In the genomic region with DNA sequence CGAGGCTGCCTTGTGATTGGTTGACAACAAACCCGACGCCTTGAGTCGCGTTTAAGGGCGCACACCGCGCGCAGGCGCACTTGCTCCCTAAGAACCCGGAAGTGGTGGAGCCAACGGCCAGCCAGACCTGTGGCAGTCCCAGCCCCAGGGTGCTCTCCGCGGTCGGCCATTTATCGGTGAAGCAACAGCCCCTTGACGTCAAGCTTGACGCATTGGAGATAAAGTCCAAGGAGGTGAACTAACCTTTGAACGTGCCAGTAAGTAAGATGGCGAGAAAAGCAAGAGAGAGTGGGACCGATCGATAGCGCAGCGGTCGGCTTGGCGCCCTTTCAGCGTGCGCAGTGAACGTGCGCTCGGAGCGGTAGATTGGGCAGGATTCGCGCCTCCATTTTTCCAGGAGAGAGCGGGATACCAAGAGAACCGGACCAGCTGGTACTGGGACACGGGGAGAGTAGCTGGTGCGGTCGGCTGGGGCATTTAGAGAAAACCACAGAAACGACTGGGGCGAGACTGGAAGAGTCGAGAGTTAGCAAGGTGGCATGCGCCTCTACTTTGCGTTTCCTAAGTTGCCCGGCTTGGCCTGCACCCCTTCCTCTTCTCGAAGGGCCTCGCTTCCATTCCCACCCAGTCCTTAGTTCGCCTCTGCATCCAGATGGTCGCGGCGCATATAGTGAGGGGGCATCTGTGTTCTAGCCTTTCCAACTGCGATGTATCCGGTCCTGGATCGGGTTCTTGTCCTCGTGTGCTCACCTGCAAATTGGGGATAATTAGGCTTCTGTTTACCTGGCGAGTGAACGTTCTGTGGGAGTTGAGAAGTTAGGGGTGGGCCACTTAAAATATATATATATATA, we compare ENCODE assay signal across 8 cellular contexts. TPM values are rescaled to one million over a fixed set of nuclear protein-coding genes. Genes with fewer than 3 reads are reported as not detected.
DNase-seq lines count a peak whose midpoint lies in the region; ATAC-seq and TF ChIP-seq lines count a peak whose summit lies in the region.

A gene (plus strand): TSS at position 364 of the 851 bp plus-strand sequence. CDS start 2,908 bp downstream, outside the sequence.

- DNase-seq in CD14-positive monocyte (ENCODE audit: low spot score) (peak; percentile 100), NCI-H82 treated with DMSO at 0.1 percent for 48 hours (lab: John Stamatoyannopoulos, UW; ENCODE audit: unreplicated experiment) (peak; percentile 92), right lobe of liver (peak; percentile 100)
- peak; percentile 100 for DNase-seq in activated CD4-positive, alpha-beta memory T cell treated with anti-CD3 and anti-CD28 coated beads for 36 hours
- DNase-seq in stimulated activated CD4-positive, alpha-beta T cell treated with anti-CD3 and anti-CD28 coated beads, Interleukin-4, amount 100 ng/mL, for 48 hours (ENCODE audit: low read depth in 2 of 2), result peak; percentile 97 to 99

- H3K27ac ChIP-seq in duodenal mucosa (ENCODE audit: low read depth, low read length) (peak within 1 kb of the TSS; percentile 71), right lobe of liver (peak within 1 kb of the TSS; percentile 92 to 93 (median 93))

- POLR2A ChIA-PET in activated CD4-positive, alpha-beta memory T cell treated with anti-CD3 and anti-CD28 coated beads for 36 hours (lab: Charles Lee), result interaction anchor here (0.8 to 2.5 kb wide), 9 partner anchors 13 to 997 kb away, joined by 3 to 27 read pairs (median 5); a partner anchor contains a TSS

- H3K36me3 ChIP-seq in duodenal mucosa (ENCODE audit: control insufficient read depth in 1 of 2, insufficient read depth in 2 of 2, low read length in 2 of 2), result peaks cover 17 to 36% of the 10 kb centered on the region in 2 donors
- peaks cover 0 to 25% (median 7%) of the 10 kb centered on the region in 4 donors for H3K36me3 ChIP-seq in right lobe of liver

- TF ChIP-seq POLR2A in right lobe of liver (IDR thresholded peaks at IDR 0.05), result no peak

- H3K27me3 ChIP-seq in duodenal mucosa (ENCODE audit: control insufficient read depth in 1 of 2, insufficient read depth in 2 of 2, low read length in 2 of 2) (no peaks in the 10 kb centered on the region), right lobe of liver (no peaks in the 10 kb centered on the region)

- H3K9me3 Mint-ChIP-seq in CD14-positive monocyte, result no peaks in the 10 kb centered on the region
- H3K9me3 Mint-ChIP-seq in activated CD4-positive, alpha-beta memory T cell treated with anti-CD3 and anti-CD28 coated beads for 36 hours, result no peaks in the 10 kb centered on the region

- CTCF ChIA-PET in activated CD4-positive, alpha-beta memory T cell treated with anti-CD3 and anti-CD28 coated beads for 36 hours (lab: Charles Lee), result interaction anchor here (0.6 to 3.2 kb wide), 9 partner anchors 9 to 121 kb away, joined by 3 to 9 read pairs (median 4); a partner anchor contains a TSS

- peaks cover 26% of the 10 kb centered on the region for H3K4me1 Mint-ChIP-seq in CD14-positive monocyte
- H3K4me1 Mint-ChIP-seq in activated CD4-positive, alpha-beta memory T cell treated with anti-CD3 and anti-CD28 coated beads for 36 hours (ENCODE audit: low read depth), result peaks cover 36% of the 10 kb centered on the region

- peak; percentile 88 for ATAC-seq in GM19438 (IDR thresholded peaks at IDR 0.05; ENCODE audit: low read depth, unreplicated experiment)
- ATAC-seq in HG03575 (IDR thresholded peaks at IDR 0.05; ENCODE audit: extremely low read depth, insufficient number of reproducible peaks, low FRiP score, unreplicated experiment), result peak; percentile 87
- peak; percentile 95 to 96 (median 96) for ATAC-seq in right lobe of liver

- 1% methylated on average over 20 of the region's 57 CpGs for WGBS in right lobe of liver (ENCODE audit: insufficient coverage, low coverage, low lambda C conversion rate, missing lambda C conversion rate)

- peak within 1 kb of the TSS in 5 of 7 donors; percentile 22 to 90 (median 75) for H3K27ac Mint-ChIP-seq in CD14-positive monocyte
- H3K27ac Mint-ChIP-seq in activated CD4-positive, alpha-beta memory T cell treated with anti-CD3 and anti-CD28 coated beads for 36 hours, result no peak within 1 kb of the TSS

- H3K9me3 ChIP-seq in duodenal mucosa (ENCODE audit: control insufficient read depth in 1 of 2, low read length in 2 of 2) (no peaks in the 10 kb centered on the region), right lobe of liver (no peaks in the 10 kb centered on the region)

- intact Hi-C loops in CD14-positive monocyte (cut with micrococcal nuclease), result loop anchor here (5.0 kb wide), 2 partner anchors 35 to 75 kb away; a partner anchor contains a TSS
- intact Hi-C loops in activated CD4-positive, alpha-beta memory T cell treated with anti-CD3 and anti-CD28 coated beads for 36 hours (cut with micrococcal nuclease), result loop anchor here (1.0 to 2.0 kb wide), 7 partner anchors 8 to 958 kb away; a partner anchor contains a TSS
- intact Hi-C loops in right lobe of liver (cut with DNase I), result no loop called here

- no peaks in the 10 kb centered on the region for H3K27me3 Mint-ChIP-seq in CD14-positive monocyte (ENCODE audit: low read depth in 3 of 3)
- no peaks in the 10 kb centered on the region for H3K27me3 Mint-ChIP-seq in activated CD4-positive, alpha-beta memory T cell treated with anti-CD3 and anti-CD28 coated beads for 36 hours

- H3K4me3 ChIP-seq in duodenal mucosa (ENCODE audit: low read depth in 1 of 2, low read length in 2 of 2) (peak within 1 kb of the TSS; percentile 95 to 97), right lobe of liver (peak within 1 kb of the TSS; percentile 71 to 75 (median 75))

- peaks cover 41 to 45% of the 10 kb centered on the region in 2 donors for H3K36me3 Mint-ChIP-seq in CD14-positive monocyte
- H3K36me3 Mint-ChIP-seq in activated CD4-positive, alpha-beta memory T cell treated with anti-CD3 and anti-CD28 coated beads for 36 hours, result peaks cover 61% of the 10 kb centered on the region

- H3K4me1 ChIP-seq in duodenal mucosa (ENCODE audit: control insufficient read depth in 1 of 2, insufficient read depth in 2 of 2, low read length in 2 of 2), result peaks cover 20 to 22% of the 10 kb centered on the region in 2 donors
- H3K4me1 ChIP-seq in right lobe of liver, result peaks cover 0 to 12% (median 0%) of the 10 kb centered on the region in 4 donors

- TF ChIP-seq CTCF in CD14-positive monocyte (IDR thresholded peaks at IDR 0.05) (no peak), right lobe of liver (IDR thresholded peaks at IDR 0.05) (no peak)

- no peak within 1 kb of the TSS for H3K4me3 Mint-ChIP-seq in CD14-positive monocyte
- H3K4me3 Mint-ChIP-seq in activated CD4-positive, alpha-beta memory T cell treated with anti-CD3 and anti-CD28 coated beads for 36 hours, result no peak within 1 kb of the TSS

- peak within 1 kb of the TSS; percentile 83 to 94 for H3K9ac ChIP-seq in duodenal mucosa (ENCODE audit: low read depth in 1 of 2, low read length in 2 of 2)

RNA-seq across cellular contexts. Expression of the gene that starts here (rescaled TPM):
- polyA plus RNA-seq in CD14-positive monocyte, result 10 to 100 TPM; 10.7 to 15.7 TPM
- 10 to 100 TPM; 53.9 to 56.6 TPM for total RNA-seq in activated CD4-positive, alpha-beta memory T cell treated with anti-CD3 and anti-CD28 coated beads for 36 hours
- 10 to 100 TPM; 14.9 to 27.2 (median 16.6) TPM for total RNA-seq in right lobe of liver

Comparison
In these comparisons a context has a peak if more than half of its experiments do, and no peak if none do; other contexts are left out.
1. Peak in every context shown above with its lines: DNase-seq, ATAC-seq, H3K4me3 ChIP-seq and H3K27ac ChIP-seq.
2. intact Hi-C loops: an anchor here in CD14-positive monocyte (5.0 kb wide) and activated CD4-positive, alpha-beta memory T cell treated with anti-CD3 and anti-CD28 coated beads for 36 hours (1.0 to 2.0 kb wide); none called in right lobe of liver.